28 cellular contexts compared by ENCODE assay signal in the genomic region with DNA sequence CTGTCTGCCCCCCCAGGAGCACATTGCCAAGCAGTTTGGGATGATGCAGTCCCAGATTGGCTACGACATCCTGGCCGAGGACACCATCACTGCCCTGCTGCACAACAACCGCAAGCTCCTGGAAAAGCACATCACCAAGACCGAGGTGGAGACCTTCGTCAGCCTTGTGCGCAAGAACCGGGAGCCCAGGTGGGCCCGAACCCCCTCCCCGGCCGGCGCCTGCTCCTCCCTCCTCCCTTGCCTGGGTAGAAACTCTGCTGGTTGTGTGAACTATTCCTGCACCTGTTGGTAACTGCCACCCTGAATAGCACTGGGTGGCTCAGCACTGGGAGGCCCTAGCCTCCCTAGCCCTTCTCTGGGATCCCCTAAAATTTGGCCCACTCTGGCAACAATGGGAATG.
"Had no signal": no experiment of that assay in that cellular context is flagged by ENCODE, and none has a peak within 500 bp of the region (broad histone marks: within the 10 kb centered on the region; RNA-seq: fewer than 3 reads in every experiment).

No MANE protein-coding gene starts in this region.

- H3K27ac Mint-ChIP-seq: activated CD8-positive, alpha-beta T cell treated with anti-CD3 and anti-CD28 coated beads for 36 hours; activated naive CD8-positive, alpha-beta T cell treated with anti-CD3 and anti-CD28 coated beads, Interleukin-2, amount 50 U/mL, for 24 hours; brain had no signal

- H3K9me3 ChIP-seq: ascending aorta, MG63 had no signal

- ATAC-seq: activated CD8-positive, alpha-beta T cell treated with anti-CD3 and anti-CD28 coated beads for 36 hours; activated naive CD8-positive, alpha-beta T cell treated with anti-CD3 and anti-CD28 coated beads, Interleukin-2, amount 50 U/mL, for 24 hours; activated T-cell treated with anti-CD3 and anti-CD28 coated beads, Interleukin-2, amount 50 U/mL, for 72 hours; Right ventricle myocardium inferior; T-cell had no signal

- H3K4me1 Mint-ChIP-seq: activated naive CD8-positive, alpha-beta T cell treated with anti-CD3 and anti-CD28 coated beads, Interleukin-2, amount 50 U/mL, for 24 hours had no signal

- H3K27ac ChIP-seq: ascending aorta, cardiac muscle cell, KMS-11, SK-N-MC, VCaP had no signal

- H3K36me3 Mint-ChIP-seq: brain had no signal

- H3K4me1 ChIP-seq: ascending aorta had no signal

- H3K36me3 ChIP-seq: ascending aorta, cardiac muscle cell, MG63 had no signal

- H3K27me3 Mint-ChIP-seq: activated CD8-positive, alpha-beta T cell treated with anti-CD3 and anti-CD28 coated beads for 36 hours; activated naive CD8-positive, alpha-beta T cell treated with anti-CD3 and anti-CD28 coated beads, Interleukin-2, amount 50 U/mL, for 24 hours; T-cell had no signal

- H3K4me3 Mint-ChIP-seq: activated CD8-positive, alpha-beta T cell treated with anti-CD3 and anti-CD28 coated beads for 36 hours; activated naive CD8-positive, alpha-beta T cell treated with anti-CD3 and anti-CD28 coated beads, Interleukin-2, amount 50 U/mL, for 24 hours; activated T-cell treated with anti-CD3 and anti-CD28 coated beads, Interleukin-2, amount 50 U/mL, for 72 hours; brain; T-cell had no signal

- DNase-seq: activated CD4-positive, alpha-beta T cell treated with anti-CD3 and anti-CD28 coated beads, Interleukin-2, amount 50 U/mL, for 1 hour; activated CD4-positive, CD25-positive, alpha-beta regulatory T cell; activated CD8-positive, alpha-beta memory T cell treated with anti-CD3 and anti-CD28 coated beads, Interleukin-2, amount 50 U/mL, for 4 hours; activated CD8-positive, alpha-beta T cell treated with anti-CD3 and anti-CD28 coated beads for 36 hours; activated naive CD8-positive, alpha-beta T cell treated with anti-CD3 and anti-CD28 coated beads, Interleukin-2, amount 50 U/mL, for 24 hours; activated T-cell treated with anti-CD3 and anti-CD28 coated beads, Interleukin-2, amount 50 U/mL, for 72 hours; amniotic stem cell; MG63; MV-4-11; NCI-H1092 treated with DMSO at 0.1 percent for 48 hours; NCI-H1417 treated with DMSO at 0.1 percent for 48 hours; NCI-H1694; NCI-H2029; NCI-H2107; NCI-H2171 treated with DMSO at 0.1 percent for 48 hours; NCI-H226; NCI-H526 treated with DMSO at 0.1 percent for 48 hours; NCI-H82; T-cell; T1000 had no signal

- H3K27me3 ChIP-seq: ascending aorta, cardiac muscle cell, MG63 had no signal

- H3K9me3 Mint-ChIP-seq: activated CD8-positive, alpha-beta T cell treated with anti-CD3 and anti-CD28 coated beads for 36 hours; activated naive CD4-positive, alpha-beta T cell treated with anti-CD3 and anti-CD28 coated beads, Interleukin-2, amount 50 U/mL, for 72 hours; activated naive CD8-positive, alpha-beta T cell treated with anti-CD3 and anti-CD28 coated beads, Interleukin-2, amount 50 U/mL, for 24 hours; activated T-cell treated with anti-CD3 and anti-CD28 coated beads, Interleukin-2, amount 50 U/mL, for 72 hours; brain; T-cell had no signal

- H3K4me3 ChIP-seq: ascending aorta, cardiac muscle cell, MG63, SK-N-MC had no signal
